1 cellular context compared by ENCODE assay signal in the genomic region with DNA sequence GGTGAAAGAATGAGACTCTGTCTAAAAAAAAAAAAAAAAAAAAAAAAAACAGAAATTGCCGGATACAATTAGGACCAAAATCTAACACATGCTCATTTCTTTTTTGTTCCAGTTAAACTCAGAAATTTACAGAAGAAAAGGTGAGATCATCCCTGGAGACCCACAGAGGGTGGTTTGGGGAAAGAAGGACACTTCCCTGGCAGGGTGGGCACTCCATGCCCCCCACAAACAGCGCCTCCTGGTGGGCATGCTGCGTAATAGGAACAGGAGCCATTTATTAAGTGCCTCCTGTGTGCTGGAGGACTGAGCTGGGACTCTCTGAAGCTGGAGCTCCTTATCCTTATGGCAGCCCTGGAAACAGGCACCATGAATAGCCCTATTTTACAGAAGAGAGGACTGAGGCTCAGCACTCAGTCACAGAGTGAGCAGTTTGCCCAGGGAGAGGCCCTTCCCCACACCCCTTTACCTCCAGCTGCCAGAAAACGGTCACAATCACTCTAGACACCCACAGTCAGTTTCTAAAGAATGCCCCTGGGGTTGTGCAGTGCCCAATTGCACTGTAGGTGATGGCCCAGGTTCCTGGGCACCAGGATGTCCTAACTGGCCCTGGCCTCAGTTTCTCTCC.
TF ChIP-seq lines count a peak whose summit lies in the region.

No MANE protein-coding gene starts in this region.

TF ChIP-seq in IMR-90, 13 proteins besides CTCF, POLR2A, EP300 and RAD21 (continued from another document):
- TF ChIP-seq ELK1 (IDR thresholded peaks at IDR 0.05; ENCODE audit: borderline replicate concordance, low read depth, low read length) (no peak), FOS (IDR thresholded peaks at IDR 0.05; ENCODE audit: low read depth, low read length) (no peak), BHLHE40 (IDR thresholded peaks at IDR 0.05; ENCODE audit: low read depth, low read length) (no peak), SMC3 (IDR thresholded peaks at IDR 0.05; ENCODE audit: low read depth, low read length) (peak; percentile 47), RCOR1 (IDR thresholded peaks at IDR 0.05; ENCODE audit: insufficient replicate concordance, low read length) (no peak)
- TF ChIP-seq, protein P1, sequence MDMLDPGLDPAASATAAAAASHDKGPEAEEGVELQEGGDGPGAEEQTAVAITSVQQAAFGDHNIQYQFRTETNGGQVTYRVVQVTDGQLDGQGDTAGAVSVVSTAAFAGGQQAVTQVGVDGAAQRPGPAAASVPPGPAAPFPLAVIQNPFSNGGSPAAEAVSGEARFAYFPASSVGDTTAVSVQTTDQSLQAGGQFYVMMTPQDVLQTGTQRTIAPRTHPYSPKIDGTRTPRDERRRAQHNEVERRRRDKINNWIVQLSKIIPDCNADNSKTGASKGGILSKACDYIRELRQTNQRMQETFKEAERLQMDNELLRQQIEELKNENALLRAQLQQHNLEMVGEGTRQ (IDR thresholded peaks at IDR 0.05; ENCODE audit: low read depth, low read length) = no peak
TF ChIP-seq in IMR-90: peak in this region for 2.
